12 cellular contexts compared by ENCODE assay signal in genomic region chr4:31089815-31090214, GRCh38.
DNase-seq lines count a peak whose midpoint lies in the region; ATAC-seq, FAIRE-seq and TF ChIP-seq lines count a peak whose summit lies in the region.
"Had no signal": no experiment of that assay in that cellular context is flagged by ENCODE, and none has a peak within 500 bp of the region (broad histone marks: within the 10 kb centered on the region; RNA-seq: fewer than 3 reads in every experiment).

No MANE protein-coding gene starts in this region.

- H2BK12ac ChIP-seq in H1 (ENCODE audit: low read depth, low read length): no peak overlapping the region

- no peaks in the 10 kb centered on the region for H3K36me3 Mint-ChIP-seq in activated CD8-positive, alpha-beta memory T cell treated with anti-CD3 and anti-CD28 coated beads, Interleukin-2, amount 10 ng/mL, durations not matched to agents 7 days and 5 days
- H3K36me3 Mint-ChIP-seq: stimulated activated naive B cell treated with anti-CD40 and anti-IgM and Interleukin-4, amounts not matched to agents 10 μg/mL and 1 μg/mL and 100 μg/mL, for 72 hours had no signal

- H3K4me2 ChIP-seq in Karpas-422 (ENCODE audit: low read depth, low read length, poor library complexity, severe bottlenecking) (no peak overlapping the region), H1 (ENCODE audit: insufficient read depth in 1 of 2, low read depth in 2 of 2, low read length in 2 of 2) (no peak overlapping the region)

- H4K20me1 ChIP-seq in Karpas-422 (ENCODE audit: insufficient read depth, low read depth, low read length) (no peaks in the 10 kb centered on the region), H1 (replicated peaks in 1 of 2; ENCODE audit: control insufficient read depth in 1 of 2, insufficient read depth in 2 of 2, low read length in 2 of 2) (no peaks in the 10 kb centered on the region)

- no peak overlapping the region for H4K8ac ChIP-seq in H1 (ENCODE audit: extremely low read depth, insufficient read depth, low read length)

- no peak overlapping the region for H2BK15ac ChIP-seq in H1 (ENCODE audit: low read length)

- H3K4me3 Mint-ChIP-seq in activated CD8-positive, alpha-beta memory T cell treated with anti-CD3 and anti-CD28 coated beads, Interleukin-2, amount 10 ng/mL, durations not matched to agents 7 days and 5 days: no peak overlapping the region
- H3K4me3 Mint-ChIP-seq: stimulated activated naive B cell treated with anti-CD40 and anti-IgM and Interleukin-4, amounts not matched to agents 10 μg/mL and 1 μg/mL and 100 μg/mL, for 72 hours; T-helper 1 cell treated with Interleukin-12 subunit alpha and Interleukin-12 subunit beta and Interleukin-4 antibody, amounts not matched to agents 30 μg/mL and 1 μg/mL, for 36 hours had no signal

- no peak overlapping the region for H2BK120ac ChIP-seq in H1 (replicated peaks; ENCODE audit: low read depth, low read length)

- no peak overlapping the region for H2BK20ac ChIP-seq in H1 (ENCODE audit: low read length)

- no peak for TF ChIP-seq CTCF in H1 (IDR thresholded peaks at IDR 0.05; ENCODE audit: control extremely low read depth in 1 of 3, insufficient read depth in 1 of 3, low read depth in 1 of 3, low read length in 3 of 3)
- TF ChIP-seq CTCF in psoas muscle (IDR thresholded peaks at IDR 0.05): no peak
- no peak for TF ChIP-seq CTCF in GM10266 (IDR thresholded peaks at IDR 0.05; ENCODE audit: control insufficient read depth, insufficient read depth, low read depth, missing control alignments)

- peaks cover 3% of the 10 kb centered on the region for H3K9me3 Mint-ChIP-seq in activated CD8-positive, alpha-beta memory T cell treated with anti-CD3 and anti-CD28 coated beads, Interleukin-2, amount 10 ng/mL, durations not matched to agents 7 days and 5 days (ENCODE audit: low read depth)
- H3K9me3 Mint-ChIP-seq: stimulated activated naive B cell treated with anti-CD40 and anti-IgM and Interleukin-4, amounts not matched to agents 10 μg/mL and 1 μg/mL and 100 μg/mL, for 72 hours had no signal

- no peak overlapping the region for H3K23ac ChIP-seq in H1 (ENCODE audit: insufficient read length)

- H3K18ac ChIP-seq in H1 (ENCODE audit: extremely low read depth, low read length): no peak overlapping the region

- H3K4ac ChIP-seq in H1 (replicated peaks; ENCODE audit: insufficient read length, low read depth, low read length): no peak overlapping the region

- no peak overlapping the region for H4K91ac ChIP-seq in H1 (replicated peaks; ENCODE audit: insufficient read length, low read length)

- H3K4me3 ChIP-seq in Karpas-422 (ENCODE audit: low read length) (no peak overlapping the region), H1 (ENCODE audit: extremely low read depth in 1 of 4, insufficient read depth in 2 of 4, low read depth in 3 of 4, low read length in 4 of 4) (no peak overlapping the region), psoas muscle (no peak overlapping the region)

- H3K4me1 Mint-ChIP-seq in activated CD8-positive, alpha-beta memory T cell treated with anti-CD3 and anti-CD28 coated beads, Interleukin-2, amount 10 ng/mL, durations not matched to agents 7 days and 5 days: no peaks in the 10 kb centered on the region
- H3K4me1 Mint-ChIP-seq: stimulated activated naive B cell treated with anti-CD40 and anti-IgM and Interleukin-4, amounts not matched to agents 10 μg/mL and 1 μg/mL and 100 μg/mL, for 72 hours had no signal

- no peak overlapping the region for H3K27ac Mint-ChIP-seq in activated CD8-positive, alpha-beta memory T cell treated with anti-CD3 and anti-CD28 coated beads, Interleukin-2, amount 10 ng/mL, durations not matched to agents 7 days and 5 days
- H3K27ac Mint-ChIP-seq: stimulated activated naive B cell treated with anti-CD40 and anti-IgM and Interleukin-4, amounts not matched to agents 10 μg/mL and 1 μg/mL and 100 μg/mL, for 72 hours; T-helper 1 cell treated with Interleukin-12 subunit alpha and Interleukin-12 subunit beta and Interleukin-4 antibody, amounts not matched to agents 30 μg/mL and 1 μg/mL, for 36 hours had no signal

- FAIRE-seq in H1 (lab: Jason Lieb, UNC): peak; percentile 28

- H3K27me3 ChIP-seq in Karpas-422 (ENCODE audit: low read length): no peaks in the 10 kb centered on the region
- no peaks in the 10 kb centered on the region for H3K27me3 ChIP-seq in H1 (replicated peaks in 1 of 4; ENCODE audit: control insufficient read depth in 3 of 4, extremely low read depth in 1 of 4, insufficient read depth in 3 of 4, low read length in 3 of 4)
- H3K27me3 ChIP-seq in psoas muscle (ENCODE audit: insufficient read depth in 3 of 3, low read length in 2 of 3): no peaks in the 10 kb centered on the region

- no peak overlapping the region for H2AK5ac ChIP-seq in H1 (ENCODE audit: low read depth, low read length)

- no peak for TF ChIP-seq RAD21 in H1 (IDR thresholded peaks at IDR 0.05 in 1 of 2, conservative IDR thresholded peaks at IDR 0.05 in 1 of 2; ENCODE audit: low read depth in 2 of 2, low read length in 2 of 2)

- H3K27ac ChIP-seq in Karpas-422 (ENCODE audit: low read length): no peak overlapping the region
- H3K27ac ChIP-seq in H1 (ENCODE audit: low read depth, low read length): no peak overlapping the region
- H3K27ac ChIP-seq in psoas muscle: no peak overlapping the region

- H3K36me3 ChIP-seq in Karpas-422 (ENCODE audit: insufficient read depth, low read length): no peaks in the 10 kb centered on the region
- no peaks in the 10 kb centered on the region for H3K36me3 ChIP-seq in H1 (ENCODE audit: control insufficient read depth in 2 of 4, insufficient read depth in 4 of 4, low read length in 3 of 4)
- no peaks in the 10 kb centered on the region for H3K36me3 ChIP-seq in psoas muscle (ENCODE audit: insufficient read depth in 1 of 2, low read depth in 1 of 2)

- H3K9me3 ChIP-seq in Karpas-422 (ENCODE audit: low read length) (peaks cover 21% of the 10 kb centered on the region), H1 (ENCODE audit: insufficient read depth in 2 of 2, low read depth in 1 of 2, low read length in 1 of 2) (no peaks in the 10 kb centered on the region), psoas muscle (no peaks in the 10 kb centered on the region)

- H2AFZ ChIP-seq in Karpas-422 (ENCODE audit: low read length): 0 out of 2 replicates have a peak overlapping the region, but pooled peaks have one; percentile 28
- no peak overlapping the region for H2AFZ ChIP-seq in H1 (ENCODE audit: low read length)

- H3K23me2 ChIP-seq in H1 (ENCODE audit: low read depth, low read length): no peaks in the 10 kb centered on the region

- no peak for DNase-seq in Karpas-422
- DNase-seq in NCI-H510A treated with DMSO at 0.1 percent for 48 hours (lab: John Stamatoyannopoulos, UW): peak; percentile 30
- no peak for DNase-seq in H1 (ENCODE audit: low read depth in 1 of 2, low spot score in 2 of 2)
- DNase-seq in psoas muscle: no peak
- no peak for DNase-seq in cerebellar nuclear complex (lab: John Stamatoyannopoulos, UW)
- DNase-seq in GM10266 (ENCODE audit: extremely low spot score): no peak
- DNase-seq in activated CD8-positive, alpha-beta memory T cell treated with anti-CD3 and anti-CD28 coated beads, Interleukin-2, amount 10 ng/mL, durations not matched to agents 7 days and 5 days: no peak
- DNase-seq in NCI-H187 (lab: John Stamatoyannopoulos, UW): no peak
- DNase-seq: activated naive CD4-positive, alpha-beta T cell; posterior cingulate gyrus; stimulated activated naive B cell treated with anti-CD40 and anti-IgM and Interleukin-4, amounts not matched to agents 10 μg/mL and 1 μg/mL and 100 μg/mL, for 72 hours had no signal

- POLR2A ChIA-PET in H1 (lab: Charles Lee; ENCODE audit: partially characterized antibody): no interaction called here

- CTCF ChIA-PET in H1 (lab: Charles Lee; ENCODE audit: partially characterized antibody): interaction anchor here (0.6 to 1.4 kb wide), 2 partner anchors 377 to 968 kb away, joined by 3 read pairs; no protein-coding TSS in a partner anchor
- CTCF ChIA-PET in activated CD8-positive, alpha-beta memory T cell treated with anti-CD3 and anti-CD28 coated beads, Interleukin-2, amount 10 ng/mL, durations not matched to agents 7 days and 5 days (lab: Charles Lee): no interaction called here

- no peak for TF ChIP-seq EP300 in H1 (IDR thresholded peaks at IDR 0.05; ENCODE audit: borderline replicate concordance in 1 of 2, low read depth in 2 of 2, low read length in 2 of 2)

- peak in 3 of 4 donors; percentile 39 to 45 (median 40) for ATAC-seq in psoas muscle
- ATAC-seq in activated CD8-positive, alpha-beta memory T cell treated with anti-CD3 and anti-CD28 coated beads, Interleukin-2, amount 10 ng/mL, durations not matched to agents 7 days and 5 days: no peak
- ATAC-seq: stimulated activated naive B cell treated with anti-CD40 and anti-IgM and Interleukin-4, amounts not matched to agents 10 μg/mL and 1 μg/mL and 100 μg/mL, for 72 hours had no signal

- 90% methylated on average over 6 of the region's 6 CpGs; no CpG with 5 or more reads in 1 of the 2 experiments for WGBS in H1 (ENCODE audit: extremely low coverage in 1 of 2, insufficient coverage in 1 of 2, insufficient read length in 1 of 2, insufficient replicate concordance in 2 of 2, low coverage in 1 of 2, low lambda C conversion rate in 2 of 2, missing lambda C conversion rate in 1 of 2), 2 experiments
- 77 to 83% (median 80%) methylated on average over 6 of the region's 6 CpGs for WGBS in psoas muscle, 3 donors

- no peaks in the 10 kb centered on the region for H3K79me1 ChIP-seq in H1 (ENCODE audit: low read depth, low read length)

- no peak overlapping the region for H2BK5ac ChIP-seq in H1 (ENCODE audit: low read depth, low read length)

- no peak for TF ChIP-seq POLR2A in H1 (IDR thresholded peaks at IDR 0.05; ENCODE audit: control extremely low read depth in 1 of 2, low read depth in 2 of 2, low read length in 2 of 2)

- H3K4me1 ChIP-seq in Karpas-422 (ENCODE audit: low read length) (no peaks in the 10 kb centered on the region), H1 (replicated peaks in 1 of 4; ENCODE audit: control insufficient read depth in 3 of 4, insufficient read depth in 4 of 4, low read length in 3 of 4) (no peaks in the 10 kb centered on the region; a peak in 1 of 7 replicates), psoas muscle (no peaks in the 10 kb centered on the region)

- no peaks in the 10 kb centered on the region for H3K27me3 Mint-ChIP-seq in activated CD8-positive, alpha-beta memory T cell treated with anti-CD3 and anti-CD28 coated beads, Interleukin-2, amount 10 ng/mL, durations not matched to agents 7 days and 5 days
- H3K27me3 Mint-ChIP-seq: stimulated activated naive B cell treated with anti-CD40 and anti-IgM and Interleukin-4, amounts not matched to agents 10 μg/mL and 1 μg/mL and 100 μg/mL, for 72 hours had no signal

- H3K14ac ChIP-seq in H1 (ENCODE audit: insufficient read length): no peak overlapping the region

- H3K79me2 ChIP-seq in Karpas-422 (ENCODE audit: low read length) (no peaks in the 10 kb centered on the region), H1 (ENCODE audit: control insufficient read depth in 1 of 2, insufficient read depth in 2 of 2, low read length in 2 of 2) (no peaks in the 10 kb centered on the region)

- no peak overlapping the region for H4K5ac ChIP-seq in H1 (ENCODE audit: insufficient read length, low read depth, low read length)

- H3K9ac ChIP-seq in Karpas-422 (ENCODE audit: low read length) (no peak overlapping the region), H1 (replicated peaks in 1 of 4; ENCODE audit: extremely low read depth in 1 of 4, low read depth in 3 of 4, low read length in 3 of 4) (no peak overlapping the region)

- H3K9me2 ChIP-seq in Karpas-422 (replicated peaks; ENCODE audit: insufficient read depth, low read length): no peaks in the 10 kb centered on the region

- H3K56ac ChIP-seq in H1 (replicated peaks; ENCODE audit: insufficient read length, low read depth, low read length): no peak overlapping the region

- intact Hi-C loops in psoas muscle (cut with DNase I): no loop called here
